ENCODE assay signal across 1 cellular context in genomic region chr15:53978248-53978906, GRCh38.
TF ChIP-seq lines count a peak whose summit lies in the region.

UNC13C (plus strand) TSS chr15:53978441; CDS start chr15:54012904, 34,463 bp downstream.

TF ChIP-seq in SK-N-SH, 30 proteins besides CTCF, POLR2A, EP300 and RAD21 (continued from another document):
- no peak for TF ChIP-seq ZBTB33 (IDR thresholded peaks at IDR 0.05; ENCODE audit: borderline replicate concordance, low read depth)
- TF ChIP-seq SMC3 (IDR thresholded peaks at IDR 0.05; ENCODE audit: low read depth, low read length), result no peak
- no peak for TF ChIP-seq NRF1 (IDR thresholded peaks at IDR 0.05; ENCODE audit: low read depth, low read length)
- no peak for TF ChIP-seq FOSL2 (IDR thresholded peaks at IDR 0.05; ENCODE audit: borderline replicate concordance, low read depth)
TF ChIP-seq in SK-N-SH: peak in this region for 0.
